ENCODE assay signal across 8 cellular contexts in the genomic region with DNA sequence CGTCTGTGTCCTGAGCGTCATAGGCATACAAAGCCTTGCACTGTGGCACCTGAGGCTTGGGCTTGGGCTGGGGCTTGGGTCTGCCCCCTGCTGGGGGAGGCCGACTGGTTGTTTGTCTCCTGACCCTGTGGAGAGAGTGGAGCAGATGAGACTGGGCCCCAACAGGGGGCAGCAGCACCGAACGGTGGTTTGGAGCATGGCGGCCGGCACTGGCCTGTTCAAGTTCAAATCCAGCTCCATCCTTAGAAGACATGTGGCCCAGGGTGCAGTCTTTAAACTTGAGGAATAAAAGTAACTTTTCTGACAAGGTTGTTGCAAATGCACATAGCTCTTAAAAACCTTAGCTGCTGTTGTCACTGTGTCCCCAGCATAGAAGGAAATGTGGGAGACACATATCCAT. TPM values are rescaled to one million over a fixed set of nuclear protein-coding genes. Genes with fewer than 3 reads are reported as not detected.
DNase-seq lines count a peak whose midpoint lies in the region; ATAC-seq and TF ChIP-seq lines count a peak whose summit lies in the region.

No MANE protein-coding gene starts in this region.

- H3K27ac ChIP-seq in SJCRH30, result no peak overlapping the region
- H3K27ac ChIP-seq in right cardiac atrium (ENCODE audit: low read length), result no peak overlapping the region

- no peaks in the 10 kb centered on the region for H3K27me3 Mint-ChIP-seq in activated naive CD4-positive, alpha-beta T cell treated with anti-CD3 and anti-CD28 coated beads for 36 hours (ENCODE audit: low read depth)

- H3K36me3 ChIP-seq in SJCRH30, result peaks cover 76% of the 10 kb centered on the region

- no peaks in the 10 kb centered on the region for H3K27me3 ChIP-seq in SJCRH30
- H3K27me3 ChIP-seq in right cardiac atrium (ENCODE audit: control insufficient read depth, insufficient read depth), result no peaks in the 10 kb centered on the region

- 70% methylated on average over 7 of the region's 7 CpGs for WGBS in right cardiac atrium

- H3K4me1 Mint-ChIP-seq in activated naive CD4-positive, alpha-beta T cell treated with anti-CD3 and anti-CD28 coated beads for 36 hours (ENCODE audit: low read depth), result peaks cover 14% of the 10 kb centered on the region

- peak; percentile 63 for TF ChIP-seq CTCF in GM12801 (IDR thresholded peaks at IDR 0.05; ENCODE audit: extremely low read depth, insufficient read length)

- ATAC-seq in HG02852 (IDR thresholded peaks at IDR 0.05; ENCODE audit: unreplicated experiment) (peak; percentile 69), right cardiac atrium (peak; percentile 55 to 65), GM21723 (IDR thresholded peaks at IDR 0.05; ENCODE audit: unreplicated experiment) (no peak)

- H3K4me1 ChIP-seq in SJCRH30, result no peaks in the 10 kb centered on the region
- no peaks in the 10 kb centered on the region for H3K4me1 ChIP-seq in right cardiac atrium (ENCODE audit: control insufficient read depth, insufficient read depth, low read length)

- H3K9me3 ChIP-seq in SJCRH30 (replicated peaks) (no peaks in the 10 kb centered on the region), right cardiac atrium (ENCODE audit: control insufficient read depth, low read length) (no peaks in the 10 kb centered on the region)

- H3K4me3 ChIP-seq in SJCRH30, result no peak overlapping the region
- no peak overlapping the region for H3K4me3 ChIP-seq in right cardiac atrium (ENCODE audit: low read length)

- CTCF ChIA-PET in activated naive CD4-positive, alpha-beta T cell treated with anti-CD3 and anti-CD28 coated beads for 36 hours (lab: Charles Lee), result interaction anchor here (0.5 to 2.0 kb wide), 3 partner anchors 23 to 159 kb away, joined by 3 to 10 read pairs (median 4); no protein-coding TSS in a partner anchor

- intact Hi-C loops in activated naive CD4-positive, alpha-beta T cell treated with anti-CD3 and anti-CD28 coated beads for 36 hours (cut with micrococcal nuclease), result loop anchor here (1.0 kb wide), 1 partner anchor 158 kb away; no protein-coding TSS in a partner anchor
- intact Hi-C loops in right cardiac atrium (cut with DNase I), result no loop called here

- H3K27ac Mint-ChIP-seq in activated naive CD4-positive, alpha-beta T cell treated with anti-CD3 and anti-CD28 coated beads for 36 hours, result no peak overlapping the region

- no peaks in the 10 kb centered on the region for H3K36me3 Mint-ChIP-seq in activated naive CD4-positive, alpha-beta T cell treated with anti-CD3 and anti-CD28 coated beads for 36 hours (ENCODE audit: low read depth)

- peak; percentile 53 to 69 for DNase-seq in SJCRH30
- peak; percentile 68 for DNase-seq in activated naive CD4-positive, alpha-beta T cell treated with anti-CD3 and anti-CD28 coated beads for 36 hours
- peak; percentile 32 to 74 (median 68) for DNase-seq in right cardiac atrium
- peak; percentile 34 to 46 for DNase-seq in stimulated activated CD4-positive, alpha-beta T cell treated with anti-CD3 and anti-CD28 coated beads, Interleukin-2, amount 100 ng/mL, for 48 hours
- DNase-seq in hypothalamus (lab: John Stamatoyannopoulos, UW), result no peak

- no peaks in the 10 kb centered on the region for H3K9me3 Mint-ChIP-seq in activated naive CD4-positive, alpha-beta T cell treated with anti-CD3 and anti-CD28 coated beads for 36 hours

- H3K4me3 Mint-ChIP-seq in activated naive CD4-positive, alpha-beta T cell treated with anti-CD3 and anti-CD28 coated beads for 36 hours, result no peak overlapping the region

RNA-seq across cellular contexts. Expression of gene CCNB2, which starts 33.3 kb away (rescaled TPM):
- 193 and 201 TPM in 2 replicates for total RNA-seq in SJCRH30 (2014; rRNA removed; shearing (Covaris generic))
- total RNA-seq in activated naive CD4-positive, alpha-beta T cell treated with anti-CD3 and anti-CD28 coated beads for 36 hours, result 10 to 100 TPM; 93.1 to 98.2 TPM
- total RNA-seq in right cardiac atrium, result 1 to 10 TPM in 1 of 4 donors, under 1 TPM in 3; 0.17 to 2.1 (median 0.65) TPM
- polyA plus RNA-seq in right cardiac atrium, result 0.07 TPM

Comparison
In these comparisons a context has a peak if more than half of its experiments do, and no peak if none do; other contexts are left out.
1. DNase-seq: peak in SJCRH30 (2 of 2), activated naive CD4-positive, alpha-beta T cell treated with anti-CD3 and anti-CD28 coated beads for 36 hours (single experiment), right cardiac atrium (3 of 3) and stimulated activated CD4-positive, alpha-beta T cell treated with anti-CD3 and anti-CD28 coated beads, Interleukin-2, amount 100 ng/mL, for 48 hours (2 of 2); none in hypothalamus (0 of 51).
2. RNA of gene CCNB2, which starts 33.3 kb away (total RNA-seq): 193 to 201 TPM in SJCRH30 and 93.1 to 98.2 TPM in activated naive CD4-positive, alpha-beta T cell treated with anti-CD3 and anti-CD28 coated beads for 36 hours; 0.17 to 2.1 TPM in right cardiac atrium; every median in the first group is over 10 times any median in the second.